ENCODE assay signal across 1 cellular context in the genomic region with DNA sequence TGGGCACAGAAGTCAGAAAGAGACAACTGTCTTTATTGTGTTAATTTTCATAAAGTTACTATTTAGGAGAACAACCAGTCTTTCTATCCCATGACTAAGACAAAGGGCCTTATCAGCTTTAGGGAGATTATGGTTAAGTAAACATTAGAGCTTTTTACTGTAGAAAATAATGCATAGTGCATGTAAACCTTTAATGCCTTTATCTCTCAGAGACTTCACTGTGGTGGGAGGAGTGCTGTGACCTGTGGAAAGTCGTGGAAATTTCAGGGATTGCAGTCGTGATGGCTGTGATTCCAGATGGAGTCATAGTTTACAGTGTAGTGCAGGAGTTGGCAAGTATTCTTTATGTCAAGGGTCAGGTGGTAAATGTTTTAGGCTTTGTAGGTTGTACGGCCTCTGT.
TF ChIP-seq lines count a peak whose summit lies in the region.

No MANE protein-coding gene starts in this region.

TF ChIP-seq in K562, 482 proteins besides CTCF, POLR2A, EP300 and RAD21 (continued from another document and continues in another):
- no peak for TF ChIP-seq MGA (IDR thresholded peaks at IDR 0.05)
- no peak for TF ChIP-seq TOE1 (IDR thresholded peaks at IDR 0.05; ENCODE audit: borderline replicate concordance)
- TF ChIP-seq TOE1 (CRISPR knock-in tag; IDR thresholded peaks at IDR 0.05; ENCODE audit: borderline replicate concordance, low read depth), result no peak
- no peak for TF ChIP-seq SIN3B (IDR thresholded peaks at IDR 0.05; ENCODE audit: low read depth)
- no peak for TF ChIP-seq MYBL2 (IDR thresholded peaks at IDR 0.05; ENCODE audit: low read depth)
- TF ChIP-seq MYBL2 (CRISPR knock-in tag; IDR thresholded peaks at IDR 0.05; ENCODE audit: borderline replicate concordance), result no peak
- TF ChIP-seq THRAP3 (IDR thresholded peaks at IDR 0.05; ENCODE audit: borderline replicate concordance), result no peak
- TF ChIP-seq POLR3G (IDR thresholded peaks at IDR 0.05; ENCODE audit: extremely low read depth, insufficient read length, insufficient replicate concordance), result no peak
- TF ChIP-seq, protein P1, sequence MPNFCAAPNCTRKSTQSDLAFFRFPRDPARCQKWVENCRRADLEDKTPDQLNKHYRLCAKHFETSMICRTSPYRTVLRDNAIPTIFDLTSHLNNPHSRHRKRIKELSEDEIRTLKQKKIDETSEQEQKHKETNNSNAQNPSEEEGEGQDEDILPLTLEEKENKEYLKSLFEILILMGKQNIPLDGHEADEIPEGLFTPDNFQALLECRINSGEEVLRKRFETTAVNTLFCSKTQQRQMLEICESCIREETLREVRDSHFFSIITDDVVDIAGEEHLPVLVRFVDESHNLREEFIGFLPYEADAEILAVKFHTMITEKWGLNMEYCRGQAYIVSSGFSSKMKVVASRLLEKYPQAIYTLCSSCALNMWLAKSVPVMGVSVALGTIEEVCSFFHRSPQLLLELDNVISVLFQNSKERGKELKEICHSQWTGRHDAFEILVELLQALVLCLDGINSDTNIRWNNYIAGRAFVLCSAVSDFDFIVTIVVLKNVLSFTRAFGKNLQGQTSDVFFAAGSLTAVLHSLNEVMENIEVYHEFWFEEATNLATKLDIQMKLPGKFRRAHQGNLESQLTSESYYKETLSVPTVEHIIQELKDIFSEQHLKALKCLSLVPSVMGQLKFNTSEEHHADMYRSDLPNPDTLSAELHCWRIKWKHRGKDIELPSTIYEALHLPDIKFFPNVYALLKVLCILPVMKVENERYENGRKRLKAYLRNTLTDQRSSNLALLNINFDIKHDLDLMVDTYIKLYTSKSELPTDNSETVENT (CRISPR knock-in tag; IDR thresholded peaks at IDR 0.05), result no peak
- TF ChIP-seq IRF1 (CRISPR knock-in tag; IDR thresholded peaks at IDR 0.05; ENCODE audit: borderline replicate concordance), result no peak
- TF ChIP-seq SMARCE1 (IDR thresholded peaks at IDR 0.05), result peak; percentile 41; the same call in 1 of the 2 replicates
- TF ChIP-seq BDP1 (IDR thresholded peaks at IDR 0.05; ENCODE audit: insufficient read depth, insufficient read length), result no peak
- no peak for TF ChIP-seq ETV5 (CRISPR knock-in tag; IDR thresholded peaks at IDR 0.05; ENCODE audit: low read depth)
- TF ChIP-seq MAFG (tag; conservative IDR thresholded peaks at IDR 0.05), result 0 out of 2 replicates have a peak, but pooled peaks have one; percentile 4
- TF ChIP-seq CCNT2 (IDR thresholded peaks at IDR 0.05; ENCODE audit: borderline replicate concordance, extremely low read depth, insufficient read length, low read depth, low read length), result no peak
- no peak for TF ChIP-seq ATF1 (CRISPR knock-in tag; IDR thresholded peaks at IDR 0.05)
- TF ChIP-seq ATF1 (tag; IDR thresholded peaks at IDR 0.05), result no peak
- no peak for TF ChIP-seq NR3C1 (CRISPR knock-in tag; IDR thresholded peaks at IDR 0.05)
- TF ChIP-seq MAFF (IDR thresholded peaks at IDR 0.05; ENCODE audit: low read length), result no peak
- no peak for TF ChIP-seq NCOA1 (IDR thresholded peaks at IDR 0.05; ENCODE audit: low read depth)
- TF ChIP-seq EP400 (IDR thresholded peaks at IDR 0.05), result no peak
- TF ChIP-seq CHCHD3 (CRISPR knock-in tag; IDR thresholded peaks at IDR 0.05), result no peak
- no peak for TF ChIP-seq KDM4B (IDR thresholded peaks at IDR 0.05; ENCODE audit: borderline replicate concordance in 2 of 2, low read depth in 1 of 2)
- TF ChIP-seq NONO (IDR thresholded peaks at IDR 0.05; ENCODE audit: low read depth in 2 of 2, low read length in 1 of 2), result no peak
- peak; percentile 95 for TF ChIP-seq SOX6 (IDR thresholded peaks at IDR 0.05)
- TF ChIP-seq POLR3A (IDR thresholded peaks at IDR 0.05; ENCODE audit: borderline replicate concordance, extremely low read depth, insufficient read depth, insufficient read length), result no peak
- TF ChIP-seq FOSL1 (tag; conservative IDR thresholded peaks at IDR 0.05), result peak; percentile 49; the same call in 1 of the 2 replicates
- TF ChIP-seq XRCC5 (IDR thresholded peaks at IDR 0.05; ENCODE audit: low read depth, low read length), result no peak
- TF ChIP-seq BRD4 (IDR thresholded peaks at IDR 0.05), result no peak
- TF ChIP-seq EZH2 (IDR thresholded peaks at IDR 0.05; ENCODE audit: borderline replicate concordance, low read depth, low read length), result no peak
- TF ChIP-seq RBM17 (IDR thresholded peaks at IDR 0.05; ENCODE audit: borderline replicate concordance, low read depth, low read length), result no peak
- TF ChIP-seq MYC (IDR thresholded peaks at IDR 0.05; ENCODE audit: low read depth, low read length), result no peak
- TF ChIP-seq MYC (CRISPR knock-in tag; IDR thresholded peaks at IDR 0.05; ENCODE audit: borderline replicate concordance, low read depth), result no peak
- no peak for TF ChIP-seq SREBF1 (IDR thresholded peaks at IDR 0.05; ENCODE audit: borderline replicate concordance, low read depth, low read length)
- TF ChIP-seq, protein P2, sequence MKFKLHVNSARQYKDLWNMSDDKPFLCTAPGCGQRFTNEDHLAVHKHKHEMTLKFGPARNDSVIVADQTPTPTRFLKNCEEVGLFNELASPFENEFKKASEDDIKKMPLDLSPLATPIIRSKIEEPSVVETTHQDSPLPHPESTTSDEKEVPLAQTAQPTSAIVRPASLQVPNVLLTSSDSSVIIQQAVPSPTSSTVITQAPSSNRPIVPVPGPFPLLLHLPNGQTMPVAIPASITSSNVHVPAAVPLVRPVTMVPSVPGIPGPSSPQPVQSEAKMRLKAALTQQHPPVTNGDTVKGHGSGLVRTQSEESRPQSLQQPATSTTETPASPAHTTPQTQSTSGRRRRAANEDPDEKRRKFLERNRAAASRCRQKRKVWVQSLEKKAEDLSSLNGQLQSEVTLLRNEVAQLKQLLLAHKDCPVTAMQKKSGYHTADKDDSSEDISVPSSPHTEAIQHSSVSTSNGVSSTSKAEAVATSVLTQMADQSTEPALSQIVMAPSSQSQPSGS (CRISPR knock-in tag; IDR thresholded peaks at IDR 0.05), result no peak
- TF ChIP-seq ZNF280B (CRISPR knock-in tag; IDR thresholded peaks at IDR 0.05), result no peak
- no peak for TF ChIP-seq ZNF143 (CRISPR knock-in tag; IDR thresholded peaks at IDR 0.05)
- TF ChIP-seq USF1 (CRISPR knock-in tag; IDR thresholded peaks at IDR 0.05), result no peak
- TF ChIP-seq CBFA2T2 (conservative IDR thresholded peaks at IDR 0.05), result no peak
- TF ChIP-seq, protein P3, sequence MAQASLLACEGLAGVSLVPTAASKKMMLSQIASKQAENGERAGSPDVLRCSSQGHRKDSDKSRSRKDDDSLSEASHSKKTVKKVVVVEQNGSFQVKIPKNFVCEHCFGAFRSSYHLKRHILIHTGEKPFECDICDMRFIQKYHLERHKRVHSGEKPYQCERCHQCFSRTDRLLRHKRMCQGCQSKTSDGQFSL (CRISPR knock-in tag; IDR thresholded peaks at IDR 0.05), result no peak
- TF ChIP-seq, protein P3 (tag; IDR thresholded peaks at IDR 0.05), result no peak
- TF ChIP-seq BHLHE40 (IDR thresholded peaks at IDR 0.05; ENCODE audit: low read length), result no peak
- TF ChIP-seq, protein P4, sequence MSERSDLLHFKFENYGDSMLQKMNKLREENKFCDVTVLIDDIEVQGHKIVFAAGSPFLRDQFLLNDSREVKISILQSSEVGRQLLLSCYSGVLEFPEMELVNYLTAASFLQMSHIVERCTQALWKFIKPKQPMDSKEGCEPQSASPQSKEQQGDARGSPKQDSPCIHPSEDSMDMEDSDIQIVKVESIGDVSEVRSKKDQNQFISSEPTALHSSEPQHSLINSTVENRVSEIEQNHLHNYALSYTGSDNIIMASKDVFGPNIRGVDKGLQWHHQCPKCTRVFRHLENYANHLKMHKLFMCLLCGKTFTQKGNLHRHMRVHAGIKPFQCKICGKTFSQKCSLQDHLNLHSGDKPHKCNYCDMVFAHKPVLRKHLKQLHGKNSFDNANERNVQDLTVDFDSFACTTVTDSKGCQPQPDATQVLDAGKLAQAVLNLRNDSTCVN (CRISPR knock-in tag; IDR thresholded peaks at IDR 0.05), result no peak
- TF ChIP-seq MAZ (CRISPR knock-in tag; conservative IDR thresholded peaks at IDR 0.05 in 1 of 2, IDR thresholded peaks at IDR 0.05 in 1 of 2), result no peak
